Comparison of ENCODE assay signal across 1 cellular context in the genomic region with DNA sequence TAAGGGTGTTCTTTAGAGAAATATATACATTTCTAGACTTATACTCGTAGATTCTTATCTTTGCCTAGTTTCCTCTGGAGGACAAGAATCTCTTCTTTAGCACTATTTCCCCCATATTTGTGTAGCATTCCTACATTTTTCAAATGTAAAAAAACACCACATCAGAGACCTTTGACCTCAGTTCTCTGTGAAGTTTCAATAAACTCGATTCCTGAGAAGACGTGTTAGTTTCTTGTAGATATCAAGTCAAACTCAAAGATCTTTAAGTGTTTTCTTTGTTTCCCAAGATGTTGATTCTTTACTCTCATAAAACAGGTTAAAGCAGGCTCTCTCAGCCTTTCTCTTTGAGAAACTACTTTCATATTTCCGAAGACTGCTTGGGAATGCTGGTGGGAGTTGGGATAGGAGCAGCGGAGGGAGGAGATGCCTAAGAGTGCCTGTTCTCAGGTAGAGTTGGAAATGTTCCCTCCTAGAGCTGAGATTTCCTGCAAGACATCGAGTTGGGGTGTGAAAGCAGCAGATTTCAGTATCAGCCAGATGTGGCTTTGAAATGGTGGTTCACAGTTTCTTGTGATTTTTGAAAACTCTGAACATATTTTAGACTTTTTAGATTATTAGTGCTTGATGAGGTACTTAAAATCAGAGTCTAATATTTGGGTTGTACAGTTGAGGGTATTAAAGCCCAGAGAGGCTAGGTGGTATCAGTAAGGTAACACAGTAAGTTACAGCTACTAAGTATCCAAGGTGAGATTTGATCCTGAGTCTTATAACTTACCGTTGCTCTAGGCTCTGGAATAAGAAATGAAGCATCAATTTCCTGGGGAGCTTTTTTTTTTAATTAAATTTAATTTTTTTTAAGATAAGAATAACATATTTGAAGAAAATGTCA.
TF ChIP-seq lines count a peak whose summit lies in the region.

No MANE protein-coding gene starts in this region.

TF ChIP-seq in GM23338, 12 proteins besides CTCF, POLR2A, EP300 and RAD21 (continued from another document):
- TF ChIP-seq, protein P1, sequence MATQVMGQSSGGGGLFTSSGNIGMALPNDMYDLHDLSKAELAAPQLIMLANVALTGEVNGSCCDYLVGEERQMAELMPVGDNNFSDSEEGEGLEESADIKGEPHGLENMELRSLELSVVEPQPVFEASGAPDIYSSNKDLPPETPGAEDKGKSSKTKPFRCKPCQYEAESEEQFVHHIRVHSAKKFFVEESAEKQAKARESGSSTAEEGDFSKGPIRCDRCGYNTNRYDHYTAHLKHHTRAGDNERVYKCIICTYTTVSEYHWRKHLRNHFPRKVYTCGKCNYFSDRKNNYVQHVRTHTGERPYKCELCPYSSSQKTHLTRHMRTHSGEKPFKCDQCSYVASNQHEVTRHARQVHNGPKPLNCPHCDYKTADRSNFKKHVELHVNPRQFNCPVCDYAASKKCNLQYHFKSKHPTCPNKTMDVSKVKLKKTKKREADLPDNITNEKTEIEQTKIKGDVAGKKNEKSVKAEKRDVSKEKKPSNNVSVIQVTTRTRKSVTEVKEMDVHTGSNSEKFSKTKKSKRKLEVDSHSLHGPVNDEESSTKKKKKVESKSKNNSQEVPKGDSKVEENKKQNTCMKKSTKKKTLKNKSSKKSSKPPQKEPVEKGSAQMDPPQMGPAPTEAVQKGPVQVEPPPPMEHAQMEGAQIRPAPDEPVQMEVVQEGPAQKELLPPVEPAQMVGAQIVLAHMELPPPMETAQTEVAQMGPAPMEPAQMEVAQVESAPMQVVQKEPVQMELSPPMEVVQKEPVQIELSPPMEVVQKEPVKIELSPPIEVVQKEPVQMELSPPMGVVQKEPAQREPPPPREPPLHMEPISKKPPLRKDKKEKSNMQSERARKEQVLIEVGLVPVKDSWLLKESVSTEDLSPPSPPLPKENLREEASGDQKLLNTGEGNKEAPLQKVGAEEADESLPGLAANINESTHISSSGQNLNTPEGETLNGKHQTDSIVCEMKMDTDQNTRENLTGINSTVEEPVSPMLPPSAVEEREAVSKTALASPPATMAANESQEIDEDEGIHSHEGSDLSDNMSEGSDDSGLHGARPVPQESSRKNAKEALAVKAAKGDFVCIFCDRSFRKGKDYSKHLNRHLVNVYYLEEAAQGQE (IDR thresholded peaks at IDR 0.05; ENCODE audit: unreplicated experiment): no peak
